Comparison of ENCODE assay signal across 8 cellular contexts in genomic region chrX:84046403-84046984, GRCh38.
A peak's percentile ranks its signal among the peaks of the same experiment; 100 is the strongest.
DNase-seq lines count a peak whose midpoint lies in the region; ATAC-seq and TF ChIP-seq lines count a peak whose summit lies in the region.

No MANE protein-coding gene starts in this region.

- no peak overlapping the region for H4K8ac ChIP-seq in mesenchymal stem cell (ENCODE audit: low read length)

- H3K9ac ChIP-seq in DND-41 (ENCODE audit: low read depth, low read length) (no peak overlapping the region), mammary epithelial cell (ENCODE audit: insufficient read depth, low read length) (no peak overlapping the region), mesenchymal stem cell (ENCODE audit: low read length) (no peak overlapping the region)

- BruUV-seq in mammary epithelial cell (replicated peaks; lab: Mats Ljungman, UMichigan): no TSS peak

- H3K23ac ChIP-seq in mesenchymal stem cell (ENCODE audit: low read length in 2 of 2): no peak overlapping the region

- in situ Hi-C loops in mammary epithelial cell (cut with MboI; ENCODE audit: low sequenced_read_pairs in 2 of 2): no loop called here

- 30% methylated on average over 7 of the region's 7 CpGs for WGBS in mammary epithelial cell (ENCODE audit: low coverage, missing lambda C conversion rate)
- 29% methylated on average over 7 of the region's 7 CpGs for WGBS in mesenchymal stem cell

- no peak overlapping the region for H2BK15ac ChIP-seq in mesenchymal stem cell (ENCODE audit: low read depth, poor library complexity, severe bottlenecking)

- ATAC-seq in DND-41 (ENCODE audit: insufficient read depth, low read depth): peak; percentile 67; the same call in 2 of the 3 replicates
- peak; percentile 76 for ATAC-seq in GM19035 (IDR thresholded peaks at IDR 0.05; ENCODE audit: unreplicated experiment)
- peak; percentile 80 for ATAC-seq in HG03103 (IDR thresholded peaks at IDR 0.05; ENCODE audit: low read depth, unreplicated experiment)

- DNase-seq in DND-41 (peak; percentile 5), NCI-H510A (lab: John Stamatoyannopoulos, UW) (peak; percentile 2), mammary epithelial cell (peak; percentile 27), mesenchymal stem cell (peak; percentile 28), MG63 (no peak), GDM1 (lab: John Stamatoyannopoulos, UW) (no peak)

- H3K4me2 ChIP-seq in DND-41 (ENCODE audit: insufficient read depth, low read length) (no peak overlapping the region), mammary epithelial cell (ENCODE audit: insufficient read depth, low read depth, low read length) (no peak overlapping the region), mesenchymal stem cell (ENCODE audit: low read length, poor library complexity, severe bottlenecking) (no peak overlapping the region)

- H3K79me2 ChIP-seq in DND-41 (ENCODE audit: insufficient read depth, low read length): no peaks in the 10 kb centered on the region
- no peaks in the 10 kb centered on the region for H3K79me2 ChIP-seq in mammary epithelial cell (ENCODE audit: insufficient read depth, low read length)

- no peaks in the 10 kb centered on the region for H3K79me1 ChIP-seq in mesenchymal stem cell (replicated peaks; ENCODE audit: low read length, poor library complexity, severe bottlenecking)

- H3K4ac ChIP-seq in mesenchymal stem cell (ENCODE audit: low read depth in 1 of 2, low read length in 2 of 2): no peak overlapping the region

- no peak overlapping the region for H3K14ac ChIP-seq in mesenchymal stem cell (ENCODE audit: low read length in 2 of 2)

- CTCF ChIA-PET in mammary epithelial cell (lab: Charles Lee; ENCODE audit: low non-redundant PET): interaction anchor here (0.6 to 0.8 kb wide), 2 partner anchors 126 to 688 kb away, joined by 3 to 6 read pairs; no protein-coding TSS in a partner anchor

- H3K36me3 ChIP-seq in DND-41 (ENCODE audit: insufficient read depth, low read length) (no peaks in the 10 kb centered on the region), mammary epithelial cell (ENCODE audit: insufficient read depth, low read length) (no peaks in the 10 kb centered on the region), mesenchymal stem cell (ENCODE audit: control insufficient read depth in 1 of 2, insufficient read depth in 2 of 2, low read depth in 1 of 2, low read length in 2 of 2) (no peaks in the 10 kb centered on the region), MG63 (no peaks in the 10 kb centered on the region)

- no peak overlapping the region for H2BK120ac ChIP-seq in mesenchymal stem cell (ENCODE audit: low read depth, low read length)

- no peak overlapping the region for H2BK12ac ChIP-seq in mesenchymal stem cell (ENCODE audit: low read length in 2 of 2)

- peak; percentile 73 for TF ChIP-seq CTCF in DND-41 (IDR thresholded peaks at IDR 0.05; ENCODE audit: borderline replicate concordance, extremely low read depth, low read length, poor library complexity, severe bottlenecking)
- TF ChIP-seq CTCF in mammary epithelial cell (conservative IDR thresholded peaks at IDR 0.05 in 1 of 2, IDR thresholded peaks at IDR 0.05 in 1 of 2; ENCODE audit: extremely low read depth in 1 of 2, insufficient read depth in 1 of 2, low read depth in 1 of 2, low read length in 2 of 2): peak; percentile 78 to 82

- no peaks in the 10 kb centered on the region for H3K4me1 ChIP-seq in DND-41 (ENCODE audit: insufficient read depth, low read length)
- H3K4me1 ChIP-seq in mammary epithelial cell (ENCODE audit: insufficient read depth, low read length): no peaks in the 10 kb centered on the region
- no peaks in the 10 kb centered on the region for H3K4me1 ChIP-seq in mesenchymal stem cell (ENCODE audit: control insufficient read depth, insufficient read depth, low read depth, low read length)

- H4K91ac ChIP-seq in mesenchymal stem cell (ENCODE audit: low read length): no peak overlapping the region

- no peak overlapping the region for H2BK5ac ChIP-seq in mesenchymal stem cell (ENCODE audit: low read depth, low read length, poor library complexity, severe bottlenecking)

- no peaks in the 10 kb centered on the region for H4K20me1 ChIP-seq in DND-41 (ENCODE audit: insufficient read depth, low read length)
- H4K20me1 ChIP-seq in mammary epithelial cell (ENCODE audit: insufficient read depth, low read length): no peaks in the 10 kb centered on the region

- H3K27me3 ChIP-seq in DND-41 (ENCODE audit: insufficient read depth, low read length, poor library complexity) (no peaks in the 10 kb centered on the region), mammary epithelial cell (ENCODE audit: insufficient read depth, low read length) (no peaks in the 10 kb centered on the region), mesenchymal stem cell (ENCODE audit: control insufficient read depth in 1 of 2, insufficient read depth in 1 of 2, low read length in 2 of 2) (no peaks in the 10 kb centered on the region), MG63 (no peaks in the 10 kb centered on the region)

- H2AFZ ChIP-seq in DND-41 (ENCODE audit: low read depth, low read length) (no peak overlapping the region), mammary epithelial cell (ENCODE audit: low read depth, low read length) (no peak overlapping the region), mesenchymal stem cell (ENCODE audit: low read depth, low read length) (no peak overlapping the region)

- H3K18ac ChIP-seq in mesenchymal stem cell (ENCODE audit: low read depth in 1 of 2, low read length in 2 of 2): no peak overlapping the region

- H3K4me3 ChIP-seq in DND-41 (ENCODE audit: low read depth in 1 of 2, low read length in 2 of 2) (no peak overlapping the region), mammary epithelial cell (replicated peaks in 1 of 3; ENCODE audit: insufficient read depth in 1 of 3, low read depth in 2 of 3, low read length in 3 of 3) (no peak overlapping the region), mesenchymal stem cell (ENCODE audit: insufficient read depth in 1 of 2, low read depth in 1 of 2, low read length in 2 of 2) (no peak overlapping the region), MG63 (no peak overlapping the region)

- no peak overlapping the region for H2AK5ac ChIP-seq in mesenchymal stem cell (ENCODE audit: low read length, severe bottlenecking)

- H3K9me3 ChIP-seq in DND-41 (ENCODE audit: insufficient read depth, low read length, severe bottlenecking): no peaks in the 10 kb centered on the region
- H3K9me3 ChIP-seq in mammary epithelial cell (replicated peaks; ENCODE audit: insufficient read depth, low read length): no peaks in the 10 kb centered on the region
- no peaks in the 10 kb centered on the region for H3K9me3 ChIP-seq in mesenchymal stem cell (ENCODE audit: control insufficient read depth, low read length)
- H3K9me3 ChIP-seq in MG63: no peaks in the 10 kb centered on the region

- H3K27ac ChIP-seq in DND-41 (ENCODE audit: low read length): no peak overlapping the region
- H3K27ac ChIP-seq in mammary epithelial cell (ENCODE audit: insufficient read depth, low read depth, low read length): no peak overlapping the region
- H3K27ac ChIP-seq in mesenchymal stem cell (ENCODE audit: low read length, poor library complexity, severe bottlenecking): no peak overlapping the region

- intact Hi-C loops in mammary epithelial cell (cut with micrococcal nuclease): loop anchor here (1.0 to 2.0 kb wide), 2 partner anchors 140 to 1006 kb away; no protein-coding TSS in a partner anchor

- dilution Hi-C loops in mammary epithelial cell (cut with HindIII; ENCODE audit: low sequenced_read_pairs): no loop called here

Comparison
In these comparisons a context has a peak if more than half of its experiments do, and no peak if none do; other contexts are left out.
1. DNase-seq: peak in DND-41 (single experiment), NCI-H510A (single experiment), mammary epithelial cell (single experiment) and mesenchymal stem cell (single experiment); none in MG63 (single experiment) and GDM1 (single experiment).
2. Peak in every context shown above with its lines, with median percentiles within 50 percentile points of each other: ATAC-seq.